Comparison of ENCODE assay signal across 2 cellular contexts in genomic region chr13:50026788-50027473, GRCh38.
TF ChIP-seq lines count a peak whose summit lies in the region.

No MANE protein-coding gene starts in this region.

TF ChIP-seq in WTC11, 78 proteins besides CTCF, POLR2A, EP300 and RAD21 (continued from another document):
- TF ChIP-seq, protein P1, sequence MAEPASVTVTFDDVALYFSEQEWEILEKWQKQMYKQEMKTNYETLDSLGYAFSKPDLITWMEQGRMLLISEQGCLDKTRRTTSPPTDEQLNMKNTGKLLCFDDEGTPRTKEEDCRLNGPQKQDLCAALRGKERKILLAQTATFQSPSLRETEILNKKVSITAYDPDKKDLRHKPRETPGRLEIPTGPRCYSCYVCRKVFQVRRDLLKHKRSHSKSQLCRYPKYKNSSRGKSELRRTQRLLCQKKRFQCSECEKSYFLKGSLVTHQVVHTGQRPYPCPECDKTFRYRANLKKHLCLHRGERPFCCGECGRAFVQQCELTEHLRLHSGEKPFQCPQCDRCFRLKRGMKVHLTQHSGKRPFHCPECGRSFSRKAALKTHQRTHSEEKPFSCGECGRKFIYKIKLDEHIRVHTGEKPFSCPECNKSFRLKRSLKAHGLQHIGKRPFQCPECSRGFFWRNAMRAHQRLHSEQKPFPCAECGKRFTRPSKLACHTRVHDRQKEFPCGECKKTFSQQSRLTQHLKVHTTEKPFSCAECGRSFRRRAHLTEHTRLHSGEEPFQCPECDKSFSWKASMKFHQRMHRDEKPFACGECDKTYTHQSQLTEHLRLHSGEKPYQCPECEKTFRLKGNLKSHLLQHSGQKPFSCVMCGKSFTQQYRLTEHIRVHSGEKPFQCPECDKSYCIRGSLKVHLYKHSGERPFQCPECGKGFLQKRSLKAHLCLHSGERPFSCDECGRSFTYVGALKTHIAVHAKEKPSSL (CRISPR knock-in tag; conservative IDR thresholded peaks at IDR 0.05), result no peak
- TF ChIP-seq, protein P2, sequence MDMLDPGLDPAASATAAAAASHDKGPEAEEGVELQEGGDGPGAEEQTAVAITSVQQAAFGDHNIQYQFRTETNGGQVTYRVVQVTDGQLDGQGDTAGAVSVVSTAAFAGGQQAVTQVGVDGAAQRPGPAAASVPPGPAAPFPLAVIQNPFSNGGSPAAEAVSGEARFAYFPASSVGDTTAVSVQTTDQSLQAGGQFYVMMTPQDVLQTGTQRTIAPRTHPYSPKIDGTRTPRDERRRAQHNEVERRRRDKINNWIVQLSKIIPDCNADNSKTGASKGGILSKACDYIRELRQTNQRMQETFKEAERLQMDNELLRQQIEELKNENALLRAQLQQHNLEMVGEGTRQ (CRISPR knock-in tag; IDR thresholded peaks at IDR 0.05), result no peak
- no peak for TF ChIP-seq CREM (CRISPR knock-in tag; IDR thresholded peaks at IDR 0.05)
- TF ChIP-seq ZMAT4 (CRISPR knock-in tag; IDR thresholded peaks at IDR 0.05), result no peak
- TF ChIP-seq FOXP4 (CRISPR knock-in tag; IDR thresholded peaks at IDR 0.05), result no peak
- no peak for TF ChIP-seq ZSCAN18 (CRISPR knock-in tag; IDR thresholded peaks at IDR 0.05)
- no peak for TF ChIP-seq ZNF423 (CRISPR knock-in tag; IDR thresholded peaks at IDR 0.05)
- TF ChIP-seq EMX1 (CRISPR knock-in tag; IDR thresholded peaks at IDR 0.05), result no peak
- no peak for TF ChIP-seq USF1 (CRISPR knock-in tag; IDR thresholded peaks at IDR 0.05)
- TF ChIP-seq RELA (CRISPR knock-in tag; IDR thresholded peaks at IDR 0.05; ENCODE audit: borderline replicate concordance), result no peak
- TF ChIP-seq ZNF281 (CRISPR knock-in tag; IDR thresholded peaks at IDR 0.05), result no peak
- no peak for TF ChIP-seq ZNF121 (CRISPR knock-in tag; IDR thresholded peaks at IDR 0.05)
- TF ChIP-seq RORB (CRISPR knock-in tag; IDR thresholded peaks at IDR 0.05), result no peak
- TF ChIP-seq FOXP1 (CRISPR knock-in tag; IDR thresholded peaks at IDR 0.05; ENCODE audit: borderline replicate concordance), result no peak

TF ChIP-seq in SK-N-SH, 30 proteins besides CTCF, POLR2A, EP300 and RAD21 (continued from another document):
- TF ChIP-seq, protein P2 (IDR thresholded peaks at IDR 0.05; ENCODE audit: borderline replicate concordance, low read depth, low read length), result no peak
- TF ChIP-seq TAF1 (IDR thresholded peaks at IDR 0.05; ENCODE audit: borderline replicate concordance, low read depth, low read length) (no peak), RFX5 (IDR thresholded peaks at IDR 0.05; ENCODE audit: low read length) (no peak)
